Comparison of ENCODE assay signal across 30 cellular contexts in genomic region chr6:169543704-169544103, GRCh38.
"Had no signal": no experiment of that assay in that cellular context is flagged by ENCODE, and none has a peak within 500 bp of the region (broad histone marks: within the 10 kb centered on the region; RNA-seq: fewer than 3 reads in every experiment).

No MANE protein-coding gene starts in this region.

- H3K36me3 Mint-ChIP-seq: activated naive CD4-positive, alpha-beta T cell treated with anti-CD3 and anti-CD28 coated beads, Interleukin-2, amount 10 ng/mL, durations not matched to agents 7 days and 5 days had no signal

- FAIRE-seq: colon had no signal

- H3K36me3 ChIP-seq: ascending aorta, brain microvascular endothelial cell, esophagus squamous epithelium, gastroesophageal sphincter, heart right ventricle had no signal

- H3K27ac ChIP-seq: ascending aorta, brain microvascular endothelial cell, epithelial cell of prostate, esophagus squamous epithelium, gastroesophageal sphincter, heart right ventricle, VCaP had no signal

- H3K27me3 ChIP-seq: ascending aorta, brain microvascular endothelial cell, esophagus squamous epithelium, gastroesophageal sphincter, heart right ventricle had no signal

- H3K9me3 Mint-ChIP-seq: effector memory CD8-positive, alpha-beta T cell had no signal

- H3K4me3 ChIP-seq: ascending aorta, esophagus squamous epithelium, gastroesophageal sphincter, heart right ventricle had no signal

- H3K4me1 Mint-ChIP-seq: activated CD4-positive, alpha-beta memory T cell treated with anti-CD3 and anti-CD28 coated beads, Interleukin-2, amount 10 ng/mL, durations not matched to agents 7 days and 5 days; activated CD4-positive, alpha-beta T cell treated with anti-CD3 and anti-CD28 coated beads, Interleukin-2, amount 10 ng/mL, durations not matched to agents 7 days and 5 days; activated naive CD4-positive, alpha-beta T cell treated with anti-CD3 and anti-CD28 coated beads, Interleukin-2, amount 10 ng/mL, durations not matched to agents 7 days and 5 days; activated naive CD8-positive, alpha-beta T cell treated with anti-CD3 and anti-CD28 coated beads, Interleukin-2, amount 10 ng/mL, durations not matched to agents 7 days and 5 days; WTC11 had no signal

- H3K27me3 Mint-ChIP-seq: activated CD4-positive, alpha-beta memory T cell treated with anti-CD3 and anti-CD28 coated beads, Interleukin-2, amount 10 ng/mL, durations not matched to agents 7 days and 5 days; activated naive CD4-positive, alpha-beta T cell treated with anti-CD3 and anti-CD28 coated beads, Interleukin-2, amount 10 ng/mL, durations not matched to agents 7 days and 5 days; activated T-cell treated with anti-CD3 and anti-CD28 coated beads, Interleukin-2, amount 50 U/mL, for 24 hours; effector memory CD8-positive, alpha-beta T cell had no signal

- H3K27ac Mint-ChIP-seq: activated CD4-positive, alpha-beta memory T cell treated with anti-CD3 and anti-CD28 coated beads, Interleukin-2, amount 10 ng/mL, durations not matched to agents 7 days and 5 days; activated CD4-positive, alpha-beta T cell treated with anti-CD3 and anti-CD28 coated beads, Interleukin-2, amount 10 ng/mL, durations not matched to agents 7 days and 5 days; activated naive CD4-positive, alpha-beta T cell treated with anti-CD3 and anti-CD28 coated beads, Interleukin-2, amount 10 ng/mL, durations not matched to agents 7 days and 5 days; activated naive CD4-positive, alpha-beta T cell treated with anti-CD3 and anti-CD28 coated beads, Interleukin-2, amount 50 U/mL, for 72 hours; activated naive CD8-positive, alpha-beta T cell treated with anti-CD3 and anti-CD28 coated beads, Interleukin-2, amount 10 ng/mL, durations not matched to agents 7 days and 5 days; activated T-cell treated with anti-CD3 and anti-CD28 coated beads, Interleukin-2, amount 50 U/mL, for 24 hours; activated T-cell treated with anti-CD3 and anti-CD28 coated beads, Interleukin-2, amount 50 U/mL, for 72 hours; effector memory CD8-positive, alpha-beta T cell; WTC11 had no signal

- H3K4me3 Mint-ChIP-seq: activated CD4-positive, alpha-beta memory T cell treated with anti-CD3 and anti-CD28 coated beads, Interleukin-2, amount 10 ng/mL, durations not matched to agents 7 days and 5 days; activated CD4-positive, alpha-beta T cell treated with anti-CD3 and anti-CD28 coated beads, Interleukin-2, amount 10 ng/mL, durations not matched to agents 7 days and 5 days; activated naive CD4-positive, alpha-beta T cell treated with anti-CD3 and anti-CD28 coated beads, Interleukin-2, amount 10 ng/mL, durations not matched to agents 7 days and 5 days; activated naive CD8-positive, alpha-beta T cell treated with anti-CD3 and anti-CD28 coated beads, Interleukin-2, amount 10 ng/mL, durations not matched to agents 7 days and 5 days; activated T-cell treated with anti-CD3 and anti-CD28 coated beads, Interleukin-2, amount 50 U/mL, for 24 hours; activated T-cell treated with anti-CD3 and anti-CD28 coated beads, Interleukin-2, amount 50 U/mL, for 72 hours; effector memory CD8-positive, alpha-beta T cell; WTC11 had no signal

- DNase-seq: activated CD4-positive, alpha-beta memory T cell treated with anti-CD3 and anti-CD28 coated beads, Interleukin-2, amount 10 ng/mL, durations not matched to agents 7 days and 5 days; activated CD4-positive, alpha-beta T cell treated with anti-CD3 and anti-CD28 coated beads for 1 hour; activated CD4-positive, alpha-beta T cell treated with anti-CD3 and anti-CD28 coated beads for 4 hours; activated CD4-positive, alpha-beta T cell treated with anti-CD3 and anti-CD28 coated beads, Interleukin-2, amount 10 ng/mL, durations not matched to agents 7 days and 5 days; activated CD4-positive, alpha-beta T cell treated with anti-CD3 and anti-CD28 coated beads, Interleukin-2, amount 50 U/mL, for 4 hours; activated CD8-positive, alpha-beta memory T cell treated with anti-CD3 and anti-CD28 coated beads, Interleukin-2, amount 50 U/mL, for 48 hours; activated gamma-delta T cell; activated naive CD4-positive, alpha-beta T cell; activated naive CD4-positive, alpha-beta T cell treated with anti-CD3 and anti-CD28 coated beads, Interleukin-2, amount 10 ng/mL, durations not matched to agents 7 days and 5 days; activated naive CD8-positive, alpha-beta T cell treated with anti-CD3 and anti-CD28 coated beads, Interleukin-2, amount 10 ng/mL, durations not matched to agents 7 days and 5 days; activated T-cell treated with anti-CD3 and anti-CD28 coated beads for 4 hours; activated T-cell treated with anti-CD3 and anti-CD28 coated beads, Interleukin-2, amount 50 U/mL, for 24 hours; activated T-cell treated with anti-CD3 and anti-CD28 coated beads, Interleukin-2, amount 50 U/mL, for 72 hours; brain microvascular endothelial cell; caudate nucleus; cortex of kidney; dermis blood vessel endothelial cell; effector CD4-positive, alpha-beta T cell; effector memory CD8-positive, alpha-beta T cell; esophagus squamous epithelium; foreskin melanocyte; heart right ventricle; T-helper 2 cell had no signal

- ATAC-seq: activated naive CD4-positive, alpha-beta T cell treated with anti-CD3 and anti-CD28 coated beads, Interleukin-2, amount 50 U/mL, for 72 hours; activated T-cell treated with anti-CD3 and anti-CD28 coated beads, Interleukin-2, amount 50 U/mL, for 72 hours; effector memory CD8-positive, alpha-beta T cell; gastroesophageal sphincter; heart right ventricle; WTC11 had no signal

- H3K4me1 ChIP-seq: ascending aorta, esophagus squamous epithelium, gastroesophageal sphincter had no signal
